19 cellular contexts compared by ENCODE assay signal in genomic region chr10:127153166-127153565, GRCh38. TPM values are rescaled to one million over a fixed set of nuclear protein-coding genes. Genes with fewer than 3 reads are reported as not detected.
DNase-seq lines count a peak whose midpoint lies in the region; ATAC-seq and TF ChIP-seq lines count a peak whose summit lies in the region.
"Had no signal": no experiment of that assay in that cellular context is flagged by ENCODE, and none has a peak within 500 bp of the region (broad histone marks: within the 10 kb centered on the region; RNA-seq: fewer than 3 reads in every experiment).

No MANE protein-coding gene starts in this region.

- no peak overlapping the region for H3K4me3 Mint-ChIP-seq in activated CD4-positive, alpha-beta memory T cell treated with anti-CD3 and anti-CD28 coated beads, Interleukin-2, amount 10 ng/mL, durations not matched to agents 7 days and 5 days
- H3K4me3 Mint-ChIP-seq in effector memory CD8-positive, alpha-beta T cell = no peak overlapping the region
- H3K4me3 Mint-ChIP-seq: CD14-positive monocyte had no signal

- peak overlapping the region; percentile 58 for H3K27ac ChIP-seq in AG04450 (ENCODE audit: low read depth, low read length)

- no peaks in the 10 kb centered on the region for H3K36me3 Mint-ChIP-seq in activated CD4-positive, alpha-beta memory T cell treated with anti-CD3 and anti-CD28 coated beads, Interleukin-2, amount 10 ng/mL, durations not matched to agents 7 days and 5 days (ENCODE audit: low read depth)
- no peaks in the 10 kb centered on the region for H3K36me3 Mint-ChIP-seq in effector memory CD8-positive, alpha-beta T cell (ENCODE audit: insufficient read depth)
- H3K36me3 Mint-ChIP-seq: CD14-positive monocyte had no signal

- peaks cover 3% of the 10 kb centered on the region for H3K4me1 Mint-ChIP-seq in activated CD4-positive, alpha-beta memory T cell treated with anti-CD3 and anti-CD28 coated beads, Interleukin-2, amount 10 ng/mL, durations not matched to agents 7 days and 5 days
- no peaks in the 10 kb centered on the region for H3K4me1 Mint-ChIP-seq in effector memory CD8-positive, alpha-beta T cell (ENCODE audit: low read depth in 2 of 2)

- POLR2A ChIA-PET in AG04450 (lab: Yijun Ruan, JAX) = interaction anchor here (0.5 kb wide), 1 partner anchor 228 kb away, joined by 4 read pairs; no protein-coding TSS in a partner anchor
- POLR2A ChIA-PET in activated CD4-positive, alpha-beta memory T cell treated with anti-CD3 and anti-CD28 coated beads, Interleukin-2, amount 10 ng/mL, durations not matched to agents 7 days and 5 days (lab: Charles Lee) = interaction anchor here (0.9 kb wide), 1 partner anchor 13 kb away, joined by 3 read pairs; no protein-coding TSS in a partner anchor

- DNase-seq in AG04450 (ENCODE audit: low read depth, low spot score) (peak; percentile 67), LHCN-M2 (ENCODE audit: low read depth) (peak; percentile 87), astrocyte of the hippocampus (ENCODE audit: low read depth, low spot score) (peak; percentile 17), foreskin fibroblast (peak; percentile 29 to 48)
- no peak for DNase-seq in activated CD4-positive, alpha-beta memory T cell treated with anti-CD3 and anti-CD28 coated beads, Interleukin-2, amount 10 ng/mL, durations not matched to agents 7 days and 5 days
- DNase-seq in effector memory CD8-positive, alpha-beta T cell = no peak
- DNase-seq: COR-L47, DMS53, KBM-7, MM.1S, NCI-H1105, NCI-H187, NCI-H2171, NCI-H446 treated with DMSO at 0.1 percent for 48 hours had no signal

- no peaks in the 10 kb centered on the region for H3K27me3 ChIP-seq in AG04450 (ENCODE audit: control insufficient read depth, insufficient read depth, low read length)

- H3K27ac Mint-ChIP-seq in activated CD4-positive, alpha-beta memory T cell treated with anti-CD3 and anti-CD28 coated beads, Interleukin-2, amount 10 ng/mL, durations not matched to agents 7 days and 5 days = no peak overlapping the region
- no peak overlapping the region for H3K27ac Mint-ChIP-seq in effector memory CD8-positive, alpha-beta T cell
- H3K27ac Mint-ChIP-seq: CD14-positive monocyte had no signal

- H3K4me3 ChIP-seq in AG04450 (ENCODE audit: low read depth, low read length) (no peak overlapping the region), foreskin fibroblast (ENCODE audit: low read depth in 1 of 2, low read length in 2 of 2) (no peak overlapping the region)
- H3K4me3 ChIP-seq: HAP-1 had no signal

- TF ChIP-seq CTCF in AG04450 (IDR thresholded peaks at IDR 0.05; ENCODE audit: low read depth, low read length) (no peak), foreskin fibroblast (IDR thresholded peaks at IDR 0.05; ENCODE audit: low read depth, low read length) (no peak)

- CTCF ChIA-PET in AG04450 (lab: Charles Lee) = interaction anchor here (0.7 to 1.0 kb wide), 3 partner anchors 12 to 116 kb away, joined by 3 read pairs; no protein-coding TSS in a partner anchor
- CTCF ChIA-PET in activated CD4-positive, alpha-beta memory T cell treated with anti-CD3 and anti-CD28 coated beads, Interleukin-2, amount 10 ng/mL, durations not matched to agents 7 days and 5 days (lab: Charles Lee) = no interaction called here

- H3K27me3 Mint-ChIP-seq in activated CD4-positive, alpha-beta memory T cell treated with anti-CD3 and anti-CD28 coated beads, Interleukin-2, amount 10 ng/mL, durations not matched to agents 7 days and 5 days = no peaks in the 10 kb centered on the region
- peaks cover 0 to 17% of the 10 kb centered on the region in 2 donors for H3K27me3 Mint-ChIP-seq in effector memory CD8-positive, alpha-beta T cell

- H3K9me3 Mint-ChIP-seq in activated CD4-positive, alpha-beta memory T cell treated with anti-CD3 and anti-CD28 coated beads, Interleukin-2, amount 10 ng/mL, durations not matched to agents 7 days and 5 days = no peaks in the 10 kb centered on the region
- peaks cover 0 to 1% of the 10 kb centered on the region in 2 donors for H3K9me3 Mint-ChIP-seq in effector memory CD8-positive, alpha-beta T cell
- H3K9me3 Mint-ChIP-seq: CD14-positive monocyte had no signal

- no peaks in the 10 kb centered on the region for H3K9me3 ChIP-seq in AG04450 (ENCODE audit: control insufficient read depth, insufficient read depth, low read length)
- H3K9me3 ChIP-seq: HAP-1 had no signal

- ATAC-seq in GM21528 (IDR thresholded peaks at IDR 0.05; ENCODE audit: low FRiP score, unreplicated experiment) (no peak), HG03159 (IDR thresholded peaks at IDR 0.05; ENCODE audit: unreplicated experiment) (no peak)
- no peak for ATAC-seq in effector memory CD8-positive, alpha-beta T cell (replicated peaks)

RNA-seq across cellular contexts. Expression of gene INSYN2A, which starts 43.2 kb away (rescaled TPM):
- polyA plus RNA-seq in AG04450 (2011; rRNA removed) = 0.35 and 0.36 TPM in 2 replicates
- 0.39 and 0.41 TPM in 2 replicates for polyA minus RNA-seq in AG04450 (2011; rRNA and poly(A)+ RNA removed)
- total RNA-seq in LHCN-M2 (2014; rRNA removed) = 1.7 and 3.3 TPM in 2 replicates
- 0.26 TPM for polyA plus RNA-seq in LHCN-M2 (2012)
- total RNA-seq in activated CD4-positive, alpha-beta memory T cell treated with anti-CD3 and anti-CD28 coated beads, Interleukin-2, amount 10 ng/mL, durations not matched to agents 7 days and 5 days = not detected
- total RNA-seq: G401 had no signal
- polyA plus RNA-seq: CD14-positive monocyte had no signal

Comparison
In these comparisons a context has a peak if more than half of its experiments do, and no peak if none do; other contexts are left out.
1. DNase-seq: peak in AG04450 (single experiment), LHCN-M2 (single experiment), astrocyte of the hippocampus (single experiment) and foreskin fibroblast (2 of 2); none in activated CD4-positive, alpha-beta memory T cell treated with anti-CD3 and anti-CD28 coated beads, Interleukin-2, amount 10 ng/mL, durations not matched to agents 7 days and 5 days (single experiment) and effector memory CD8-positive, alpha-beta T cell (0 of 3).